Comparison of ENCODE assay signal across 21 cellular contexts in genomic region chr9:6968271-6968670, GRCh38.
DNase-seq lines count a peak whose midpoint lies in the region; ATAC-seq, FAIRE-seq and TF ChIP-seq lines count a peak whose summit lies in the region.
"Had no signal": no experiment of that assay in that cellular context is flagged by ENCODE, and none has a peak within 500 bp of the region (broad histone marks: within the 10 kb centered on the region; RNA-seq: fewer than 3 reads in every experiment).

No MANE protein-coding gene starts in this region.

- no peaks in the 10 kb centered on the region for H3F3A ChIP-seq in SK-N-SH (replicated peaks; ENCODE audit: insufficient read depth)

- no peak for TF ChIP-seq CTCF in SK-N-SH (IDR thresholded peaks at IDR 0.05)

- TF ChIP-seq EP300 in SK-N-SH (IDR thresholded peaks at IDR 0.05; ENCODE audit: borderline replicate concordance in 1 of 2, low read depth in 1 of 2, low read length in 1 of 2), result no peak

- H3K9ac ChIP-seq in SK-N-SH, result no peak overlapping the region

- no peaks in the 10 kb centered on the region for H4K20me1 ChIP-seq in SK-N-SH (ENCODE audit: insufficient read depth)

- no peak overlapping the region for H3K4me3 ChIP-seq in SK-N-SH (ENCODE audit: low read depth in 2 of 2, low read length in 1 of 2)
- H3K4me3 ChIP-seq: breast epithelium, smooth muscle cell, upper lobe of right lung had no signal

- FAIRE-seq in islet of Langerhans (lab: Jason Lieb, UNC), result peak; percentile 13

- no peaks in the 10 kb centered on the region for H3K36me3 ChIP-seq in SK-N-SH (replicated peaks in 1 of 2; ENCODE audit: control insufficient read depth in 1 of 2, insufficient read depth in 2 of 2, low read length in 1 of 2)
- H3K36me3 ChIP-seq: breast epithelium, upper lobe of right lung had no signal

- no peak overlapping the region for H3K4me2 ChIP-seq in SK-N-SH
- H3K4me2 ChIP-seq: smooth muscle cell had no signal

- POLR2A ChIA-PET in SK-N-SH (lab: Yijun Ruan, JAX), result no interaction called here

- H3K9me3 ChIP-seq in SK-N-SH, result no peaks in the 10 kb centered on the region
- H3K9me3 ChIP-seq: breast epithelium, upper lobe of right lung had no signal

- no peaks in the 10 kb centered on the region for H3K79me2 ChIP-seq in SK-N-SH (ENCODE audit: insufficient read depth)

- H3K4me1 ChIP-seq in SK-N-SH (ENCODE audit: control insufficient read depth in 1 of 2, insufficient read depth in 2 of 2, low read depth in 1 of 2, low read length in 1 of 2), result peaks cover 0 to 3% of the 10 kb centered on the region in 2 experiments; a peak in 3 of 4 replicates
- H3K4me1 ChIP-seq: breast epithelium, upper lobe of right lung had no signal

- ATAC-seq in SK-N-SH treated with all-trans-retinoic acid at 6 μM for 48 hours, result peak; percentile 91
- ATAC-seq in HG02885 (IDR thresholded peaks at IDR 0.05; ENCODE audit: poor library complexity, unreplicated experiment), result no peak
- no peak for ATAC-seq in GM19023 (IDR thresholded peaks at IDR 0.05; ENCODE audit: unreplicated experiment)
- ATAC-seq: esophagus mucosa, HCT116, natural killer cell, upper lobe of right lung had no signal

- WGBS in SK-N-SH (ENCODE audit: low lambda C conversion rate), result 59% methylated on average over 3 of the region's 3 CpGs

- DNase-seq in SK-N-SH, result no peak
- peak; percentile 43 for DNase-seq in dedifferentiated amniotic fluid mesenchymal stem cell (ENCODE audit: extremely low spot score)
- DNase-seq in NCI-H2107 treated with DMSO at 0.1 percent for 48 hours (lab: John Stamatoyannopoulos, UW; ENCODE audit: unreplicated experiment), result no peak
- DNase-seq in retina, result no peak
- DNase-seq: 8988T; activated naive CD8-positive, alpha-beta T cell treated with anti-CD3 and anti-CD28 coated beads for 36 hours; natural killer cell; NCI-H1048; NCI-H2029 treated with DMSO at 0.1 percent for 48 hours; NCI-H510A; stimulated activated CD4-positive, alpha-beta T cell treated with anti-CD3 and anti-CD28 coated beads, Interleukin-4, amount 100 ng/mL, for 24 hours; upper lobe of right lung had no signal

- CTCF ChIA-PET in SK-N-SH (lab: Yijun Ruan, JAX), result no interaction called here

- no peaks in the 10 kb centered on the region for H3K27me3 ChIP-seq in SK-N-SH (ENCODE audit: insufficient read depth)
- H3K27me3 ChIP-seq: breast epithelium, upper lobe of right lung had no signal

- no peak for TF ChIP-seq RAD21 in SK-N-SH (IDR thresholded peaks at IDR 0.05; ENCODE audit: low read length)

- H3K27ac ChIP-seq in SK-N-SH (ENCODE audit: low read depth in 2 of 2, low read length in 1 of 2), result no peak overlapping the region
- H3K27ac ChIP-seq: breast epithelium, C4-2B, upper lobe of right lung had no signal

- H3K9me2 ChIP-seq in SK-N-SH, result no peaks in the 10 kb centered on the region

- H2AFZ ChIP-seq in SK-N-SH (ENCODE audit: low read depth), result no peak overlapping the region

TF ChIP-seq in SK-N-SH treated with all-trans-retinoic acid at 6 μM for 48 hours, 23 proteins besides CTCF, POLR2A, EP300 and RAD21:
- no peak for TF ChIP-seq ZNF565 (CRISPR knock-in tag; conservative IDR thresholded peaks at IDR 0.05; ENCODE audit: low read depth)

TF ChIP-seq in SK-N-SH, 30 proteins besides CTCF, POLR2A, EP300 and RAD21:
- no peak for TF ChIP-seq PBX3 (IDR thresholded peaks at IDR 0.05)
- TF ChIP-seq MXI1 (IDR thresholded peaks at IDR 0.05; ENCODE audit: low read depth, low read length), result no peak
- TF ChIP-seq TAF1 (IDR thresholded peaks at IDR 0.05; ENCODE audit: borderline replicate concordance, low read depth, low read length), result no peak
- TF ChIP-seq POLR2AphosphoS5 (IDR thresholded peaks at IDR 0.05; ENCODE audit: low read depth, low read length), result no peak
- TF ChIP-seq, protein P1, sequence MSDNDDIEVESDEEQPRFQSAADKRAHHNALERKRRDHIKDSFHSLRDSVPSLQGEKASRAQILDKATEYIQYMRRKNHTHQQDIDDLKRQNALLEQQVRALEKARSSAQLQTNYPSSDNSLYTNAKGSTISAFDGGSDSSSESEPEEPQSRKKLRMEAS (IDR thresholded peaks at IDR 0.05; ENCODE audit: low read depth), result no peak
- no peak for TF ChIP-seq YY1 (IDR thresholded peaks at IDR 0.05; ENCODE audit: low read depth)
- no peak for TF ChIP-seq RCOR1 (IDR thresholded peaks at IDR 0.05; ENCODE audit: low read length)
- no peak for TF ChIP-seq JUND (IDR thresholded peaks at IDR 0.05)
- TF ChIP-seq SMC3 (IDR thresholded peaks at IDR 0.05; ENCODE audit: low read depth, low read length), result no peak
- no peak for TF ChIP-seq SIN3A (IDR thresholded peaks at IDR 0.05; ENCODE audit: borderline replicate concordance, low read depth, low read length)
- no peak for TF ChIP-seq FOXM1 (IDR thresholded peaks at IDR 0.05; ENCODE audit: low read depth)
- TF ChIP-seq NFIC (IDR thresholded peaks at IDR 0.05; ENCODE audit: borderline replicate concordance), result no peak
- no peak for TF ChIP-seq NRF1 (IDR thresholded peaks at IDR 0.05; ENCODE audit: low read depth, low read length)
- no peak for TF ChIP-seq USF2 (IDR thresholded peaks at IDR 0.05; ENCODE audit: borderline replicate concordance, low read depth, low read length)
- no peak for TF ChIP-seq TEAD4 (IDR thresholded peaks at IDR 0.05; ENCODE audit: borderline replicate concordance, insufficient read depth)
- TF ChIP-seq, protein P2, sequence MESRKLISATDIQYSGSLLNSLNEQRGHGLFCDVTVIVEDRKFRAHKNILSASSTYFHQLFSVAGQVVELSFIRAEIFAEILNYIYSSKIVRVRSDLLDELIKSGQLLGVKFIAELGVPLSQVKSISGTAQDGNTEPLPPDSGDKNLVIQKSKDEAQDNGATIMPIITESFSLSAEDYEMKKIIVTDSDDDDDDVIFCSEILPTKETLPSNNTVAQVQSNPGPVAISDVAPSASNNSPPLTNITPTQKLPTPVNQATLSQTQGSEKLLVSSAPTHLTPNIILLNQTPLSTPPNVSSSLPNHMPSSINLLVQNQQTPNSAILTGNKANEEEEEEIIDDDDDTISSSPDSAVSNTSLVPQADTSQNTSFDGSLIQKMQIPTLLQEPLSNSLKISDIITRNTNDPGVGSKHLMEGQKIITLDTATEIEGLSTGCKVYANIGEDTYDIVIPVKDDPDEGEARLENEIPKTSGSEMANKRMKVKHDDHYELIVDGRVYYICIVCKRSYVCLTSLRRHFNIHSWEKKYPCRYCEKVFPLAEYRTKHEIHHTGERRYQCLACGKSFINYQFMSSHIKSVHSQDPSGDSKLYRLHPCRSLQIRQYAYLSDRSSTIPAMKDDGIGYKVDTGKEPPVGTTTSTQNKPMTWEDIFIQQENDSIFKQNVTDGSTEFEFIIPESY (IDR thresholded peaks at IDR 0.05; ENCODE audit: borderline replicate concordance, low read depth), result no peak
- TF ChIP-seq FOXJ3 (CRISPR knock-in tag; IDR thresholded peaks at IDR 0.05), result no peak
- no peak for TF ChIP-seq ELF1 (IDR thresholded peaks at IDR 0.05)
- no peak for TF ChIP-seq CHD2 (IDR thresholded peaks at IDR 0.05; ENCODE audit: low read length, partially characterized antibody)
